Comparison of ENCODE assay signal across 12 cellular contexts in genomic region chr3:195580733-195581443, GRCh38. TPM values are rescaled to one million over a fixed set of nuclear protein-coding genes. Genes with fewer than 3 reads are reported as not detected.
DNase-seq lines count a peak whose midpoint lies in the region; ATAC-seq and TF ChIP-seq lines count a peak whose summit lies in the region.
"Had no signal": no experiment of that assay in that cellular context is flagged by ENCODE, and none has a peak within 500 bp of the region (broad histone marks: within the 10 kb centered on the region; RNA-seq: fewer than 3 reads in every experiment).

No MANE protein-coding gene starts in this region.

- H3K4me1 ChIP-seq in PC-3 (ENCODE audit: insufficient read depth, low read length) (peaks cover 11% of the 10 kb centered on the region; the same call in 1 of the 2 replicates), esophagus muscularis mucosa (peaks cover 6 to 14% (median 11%) of the 10 kb centered on the region in 4 donors)

- no peak overlapping the region for H3K27ac Mint-ChIP-seq in Calu3 (ENCODE audit: unreplicated experiment)
- no peak overlapping the region for H3K27ac Mint-ChIP-seq in activated CD4-positive, alpha-beta T cell treated with anti-CD3 and anti-CD28 coated beads, Interleukin-2, amount 10 ng/mL, durations not matched to agents 7 days and 5 days

- no peak overlapping the region for H3K4me3 ChIP-seq in PC-3 (ENCODE audit: low read length)
- peak overlapping the region; percentile 27 to 41 (median 32) for H3K4me3 ChIP-seq in esophagus muscularis mucosa
- H3K4me3 ChIP-seq: lower lobe of right lung, PC-9 had no signal

- CTCF ChIA-PET in PC-3 (lab: Charles Lee), result no interaction called here
- CTCF ChIA-PET in Calu3 (lab: Charles Lee), result no interaction called here
- CTCF ChIA-PET in activated CD4-positive, alpha-beta T cell treated with anti-CD3 and anti-CD28 coated beads, Interleukin-2, amount 10 ng/mL, durations not matched to agents 7 days and 5 days (lab: Charles Lee), result interaction anchor here (0.7 to 1.8 kb wide), 2 partner anchors 14 to 252 kb away, joined by 4 to 5 read pairs; no protein-coding TSS in a partner anchor

- H3K27ac ChIP-seq in PC-3 (ENCODE audit: low read length) (no peak overlapping the region), esophagus muscularis mucosa (replicated peaks in 1 of 4) (no peak overlapping the region)
- H3K27ac ChIP-seq: lower lobe of right lung, PC-9 had no signal

- BruUV-seq in PC-3 (replicated peaks; lab: Mats Ljungman, UMichigan), result no TSS peak
- BruUV-seq in Calu3 (replicated peaks; lab: Mats Ljungman, UMichigan), result no TSS peak

- DNase-seq in AG09319 (ENCODE audit: extremely low read depth, low read depth), result peak; percentile 47
- DNase-seq in PC-3, result no peak
- DNase-seq in esophagus muscularis mucosa (ENCODE audit: extremely low spot score), result no peak
- DNase-seq in nucleus accumbens (lab: John Stamatoyannopoulos, UW), result peak in 43 of 56 donors; percentile 14 to 78 (median 47)
- DNase-seq in Calu3, result no peak
- DNase-seq in activated CD4-positive, alpha-beta T cell treated with anti-CD3 and anti-CD28 coated beads, Interleukin-2, amount 10 ng/mL, durations not matched to agents 7 days and 5 days, result no peak
- DNase-seq in NCI-H1048 (lab: John Stamatoyannopoulos, UW), result no peak
- no peak for DNase-seq in GM10266 (ENCODE audit: extremely low spot score)
- DNase-seq: lower lobe of right lung, NCI-H1436 treated with DMSO at 0.1 percent for 48 hours, small intestine had no signal

- H3K4me1 Mint-ChIP-seq in Calu3 (ENCODE audit: low read depth, unreplicated experiment), result no peaks in the 10 kb centered on the region
- H3K4me1 Mint-ChIP-seq in activated CD4-positive, alpha-beta T cell treated with anti-CD3 and anti-CD28 coated beads, Interleukin-2, amount 10 ng/mL, durations not matched to agents 7 days and 5 days, result peaks cover 10% of the 10 kb centered on the region

- H3K27me3 ChIP-seq in PC-3 (ENCODE audit: low read length) (no peaks in the 10 kb centered on the region), esophagus muscularis mucosa (no peaks in the 10 kb centered on the region)

- ATAC-seq in PC-3, result peak; percentile 8; the same call in 1 of the 2 replicates
- ATAC-seq: lower lobe of right lung had no signal

- H3K9me3 Mint-ChIP-seq in Calu3 (ENCODE audit: low read depth, unreplicated experiment), result no peaks in the 10 kb centered on the region
- no peaks in the 10 kb centered on the region for H3K9me3 Mint-ChIP-seq in activated CD4-positive, alpha-beta T cell treated with anti-CD3 and anti-CD28 coated beads, Interleukin-2, amount 10 ng/mL, durations not matched to agents 7 days and 5 days

- no peak overlapping the region for H3K4me3 Mint-ChIP-seq in Calu3 (ENCODE audit: low read depth, unreplicated experiment)
- no peak overlapping the region for H3K4me3 Mint-ChIP-seq in activated CD4-positive, alpha-beta T cell treated with anti-CD3 and anti-CD28 coated beads, Interleukin-2, amount 10 ng/mL, durations not matched to agents 7 days and 5 days

- peaks cover 16% of the 10 kb centered on the region for H3K27me3 Mint-ChIP-seq in Calu3 (ENCODE audit: unreplicated experiment)
- H3K27me3 Mint-ChIP-seq in activated CD4-positive, alpha-beta T cell treated with anti-CD3 and anti-CD28 coated beads, Interleukin-2, amount 10 ng/mL, durations not matched to agents 7 days and 5 days, result peaks cover 13% of the 10 kb centered on the region

- WGBS in esophagus muscularis mucosa, result 48% methylated on average over 6 of the region's 6 CpGs

- H3K9ac ChIP-seq in PC-3 (ENCODE audit: low read length), result no peak overlapping the region

- no peak overlapping the region for H2AFZ ChIP-seq in PC-3 (ENCODE audit: low read length)
- H2AFZ ChIP-seq: PC-9 had no signal

- TF ChIP-seq CTCF in AG09319 (IDR thresholded peaks at IDR 0.05; ENCODE audit: low read depth, low read length), result no peak
- no peak for TF ChIP-seq CTCF in PC-3 (conservative IDR thresholded peaks at IDR 0.05; ENCODE audit: low read depth, low read length)
- no peak for TF ChIP-seq CTCF in esophagus muscularis mucosa (IDR thresholded peaks at IDR 0.05)
- no peak for TF ChIP-seq CTCF in Calu3 (IDR thresholded peaks at IDR 0.05; ENCODE audit: unreplicated experiment)
- TF ChIP-seq CTCF in GM10266 (IDR thresholded peaks at IDR 0.05; ENCODE audit: control insufficient read depth, insufficient read depth, low read depth, missing control alignments), result no peak

- POLR2A ChIA-PET in PC-3 (lab: Charles Lee; ENCODE audit: unreplicated experiment), result no interaction called here
- POLR2A ChIA-PET in activated CD4-positive, alpha-beta T cell treated with anti-CD3 and anti-CD28 coated beads, Interleukin-2, amount 10 ng/mL, durations not matched to agents 7 days and 5 days (lab: Charles Lee), result interaction anchor here (1.4 kb wide), 1 partner anchor 38 kb away, joined by 3 read pairs; the partner anchor contains the start of gene PPP1R2

- intact Hi-C loops in PC-3 (cut with micrococcal nuclease) (no loop called here), esophagus muscularis mucosa (cut with DNase I) (no loop called here), Calu3 (cut with micrococcal nuclease; ENCODE audit: unreplicated experiment) (no loop called here)

- H3K36me3 ChIP-seq in PC-3 (ENCODE audit: low read depth, low read length) (no peaks in the 10 kb centered on the region), esophagus muscularis mucosa (peaks cover 0 to 22% (median 0%) of the 10 kb centered on the region in 4 donors)
- H3K36me3 ChIP-seq: lower lobe of right lung had no signal

- no peak for TF ChIP-seq EP300 in esophagus muscularis mucosa (IDR thresholded peaks at IDR 0.05)

- H3K4me2 ChIP-seq in PC-3 (ENCODE audit: low read length), result no peak overlapping the region
- H3K4me2 ChIP-seq: PC-9 had no signal

- TF ChIP-seq POLR2A in esophagus muscularis mucosa (IDR thresholded peaks at IDR 0.05; ENCODE audit: low read depth), result no peak

- no peaks in the 10 kb centered on the region for H3K36me3 Mint-ChIP-seq in Calu3 (ENCODE audit: insufficient read depth, unreplicated experiment)
- H3K36me3 Mint-ChIP-seq in activated CD4-positive, alpha-beta T cell treated with anti-CD3 and anti-CD28 coated beads, Interleukin-2, amount 10 ng/mL, durations not matched to agents 7 days and 5 days (ENCODE audit: low read depth), result no peaks in the 10 kb centered on the region

- H3K79me2 ChIP-seq in PC-3 (ENCODE audit: low read length), result no peaks in the 10 kb centered on the region

- no peaks in the 10 kb centered on the region for H3K9me3 ChIP-seq in PC-3 (ENCODE audit: low read length)
- no peaks in the 10 kb centered on the region for H3K9me3 ChIP-seq in esophagus muscularis mucosa
- H3K9me3 ChIP-seq: lower lobe of right lung had no signal

- H3F3A ChIP-seq in PC-3 (ENCODE audit: low read length, unreplicated experiment), result no peaks in the 10 kb centered on the region

- H3K9me2 ChIP-seq in PC-3 (replicated peaks; ENCODE audit: low read length), result no peaks in the 10 kb centered on the region

- no peaks in the 10 kb centered on the region for H4K20me1 ChIP-seq in PC-3 (ENCODE audit: low read length)

RNA-seq across cellular contexts. Expression of gene APOD, which starts 2.9 kb away (rescaled TPM):
- 0.29 TPM in 1 of 2 replicates, not detected in the other for total RNA-seq in PC-3 (2014; rRNA removed)
- total RNA-seq in esophagus muscularis mucosa, result 100 to 1,000 TPM; 355 to 591 (median 523) TPM
- total RNA-seq in Calu3 (2022), result 0.34 TPM in 1 of 2 replicates, not detected in the other
- total RNA-seq in activated CD4-positive, alpha-beta T cell treated with anti-CD3 and anti-CD28 coated beads, Interleukin-2, amount 10 ng/mL, durations not matched to agents 7 days and 5 days, result not detected

RNA-seq across cellular contexts. Expression of gene PPP1R2, which starts 37.8 kb away (rescaled TPM):
- total RNA-seq in PC-3 (2014; rRNA removed) (132 and 150 TPM in 2 replicates), esophagus muscularis mucosa (100 to 1,000 TPM in 1 of 4 donors, 10 to 100 TPM in 3; 67.6 to 134 (median 86.7) TPM), Calu3 (2022) (60.6 and 68.2 TPM in 2 replicates)
- 10 to 100 TPM; 85.9 to 94.3 TPM for total RNA-seq in activated CD4-positive, alpha-beta T cell treated with anti-CD3 and anti-CD28 coated beads, Interleukin-2, amount 10 ng/mL, durations not matched to agents 7 days and 5 days

Comparison
In these comparisons a context has a peak if more than half of its experiments do, and no peak if none do; other contexts are left out.
1. DNase-seq: peak in AG09319 (single experiment) and nucleus accumbens (43 of 56); none in PC-3 (single experiment), esophagus muscularis mucosa (single experiment), Calu3 (single experiment), activated CD4-positive, alpha-beta T cell treated with anti-CD3 and anti-CD28 coated beads, Interleukin-2, amount 10 ng/mL, durations not matched to agents 7 days and 5 days (single experiment), NCI-H1048 (single experiment) and GM10266 (single experiment).
2. RNA of gene APOD, which starts 2.9 kb away (total RNA-seq): 355 to 591 TPM in esophagus muscularis mucosa; 0.34 TPM in Calu3, not detected in activated CD4-positive, alpha-beta T cell treated with anti-CD3 and anti-CD28 coated beads, Interleukin-2, amount 10 ng/mL, durations not matched to agents 7 days and 5 days and 0.29 TPM in PC-3; every median in the first group is over 100 times any median in the second.